Comparison of ENCODE assay signal across 8 cellular contexts in genomic region chr1:248873993-248874671, GRCh38. TPM values are rescaled to one million over a fixed set of nuclear protein-coding genes. Genes with fewer than 3 reads are reported as not detected.
A peak's percentile ranks its signal among the peaks of the same experiment; 100 is the strongest.
DNase-seq lines count a peak whose midpoint lies in the region; ATAC-seq and TF ChIP-seq lines count a peak whose summit lies in the region.

No MANE protein-coding gene starts in this region.

- no peaks in the 10 kb centered on the region for H3K27me3 ChIP-seq in lung (ENCODE audit: control insufficient read depth, insufficient read depth)

- H3K4me1 ChIP-seq in lung (ENCODE audit: control insufficient read depth in 2 of 2, insufficient read depth in 2 of 2, low read length in 2 of 2): peaks cover 0 to 3% of the 10 kb centered on the region in 2 donors

- no peaks in the 10 kb centered on the region for H3K36me3 ChIP-seq in lung (ENCODE audit: control insufficient read depth in 2 of 2, insufficient read depth in 2 of 2, low read length in 2 of 2)

- DNase-seq in ACHN (peak; percentile 91), NCI-H526 (lab: John Stamatoyannopoulos, UW) (peak; percentile 89 to 91), dermis microvascular lymphatic vessel endothelial cell (ENCODE audit: low read depth in 2 of 2) (peak; percentile 89 to 90), lung (ENCODE audit: low spot score) (peak; percentile 81)
- peak; percentile 81 for DNase-seq in activated CD4-positive, alpha-beta T cell treated with anti-CD3 and anti-CD28 coated beads, Interleukin-2, amount 50 U/mL, for 1 hour
- peak; percentile 67 to 85 for DNase-seq in stimulated activated CD4-positive, alpha-beta T cell treated with anti-CD3 and anti-CD28 coated beads, Interleukin-4, amount 100 ng/mL, for 48 hours (ENCODE audit: low read depth in 2 of 2)

- H3K4me3 ChIP-seq in lung: peak overlapping the region; percentile 49

- peak; percentile 75 for ATAC-seq in GM19324 (IDR thresholded peaks at IDR 0.05; ENCODE audit: low FRiP score, unreplicated experiment)
- ATAC-seq in HG03442 (IDR thresholded peaks at IDR 0.05; ENCODE audit: unreplicated experiment): peak; percentile 56
- peak; percentile 80 for ATAC-seq in lung (ENCODE audit: insufficient read depth, low FRiP score)

- H3K9me3 ChIP-seq in lung (ENCODE audit: control insufficient read depth in 2 of 2, insufficient read depth in 1 of 2, low read length in 1 of 2): no peaks in the 10 kb centered on the region

- in situ Hi-C loops in ACHN (cut with HindIII; ENCODE audit: low pct_ligation_motif_present, low pct_unique_long_range_greater_than_20kb, low sequenced_read_pairs): no loop called here

- WGBS in lung, 2 donors: 9% methylated on average over 24 of the region's 24 CpGs

- peak overlapping the region; percentile 93 to 98 for H3K27ac ChIP-seq in lung (ENCODE audit: low read depth in 1 of 2, low read length in 1 of 2)

- no peak for TF ChIP-seq CTCF in lung (IDR thresholded peaks at IDR 0.05; ENCODE audit: control extremely low read depth, extremely low read depth)

RNA-seq across cellular contexts. Expression of gene ZNF692, which starts 15.2 kb away (rescaled TPM):
- total RNA-seq in dermis microvascular lymphatic vessel endothelial cell: 5.0 and 6.6 TPM in 2 replicates
- total RNA-seq in lung: 10 to 100 TPM; 26.1 to 35.3 TPM
- 10 to 100 TPM; 37.4 to 58.5 TPM for polyA plus RNA-seq in lung

RNA-seq across cellular contexts. Expression of gene PGBD2, which starts 31.9 kb away (rescaled TPM):
- total RNA-seq in dermis microvascular lymphatic vessel endothelial cell (5.9 and 7.5 TPM in 2 replicates), lung (10 to 100 TPM in 1 of 2 donors, 1 to 10 TPM in 1; 5.8 to 12.5 TPM)
- 1 to 10 TPM; 3.5 to 4.2 TPM for polyA plus RNA-seq in lung

RNA-seq across cellular contexts. Expression of gene ZNF672, which starts 36.1 kb away (rescaled TPM):
- 15.9 and 22.9 TPM in 2 replicates for total RNA-seq in dermis microvascular lymphatic vessel endothelial cell
- 10 to 100 TPM; 31.1 to 41.3 TPM for total RNA-seq in lung
- polyA plus RNA-seq in lung: 10 to 100 TPM; 17.1 to 31.5 TPM

RNA-seq across cellular contexts. Expression of gene SH3BP5L, which starts 48.4 kb away (rescaled TPM):
- total RNA-seq in dermis microvascular lymphatic vessel endothelial cell: 17.6 and 24.8 TPM in 2 replicates
- total RNA-seq in lung: 10 to 100 TPM; 17.6 to 25.5 TPM
- polyA plus RNA-seq in lung: 10 to 100 TPM; 16.4 to 17.4 TPM

Comparison
In these comparisons a context has a peak if more than half of its experiments do, and no peak if none do; other contexts are left out.
1. Peak in every context shown above with its lines: DNase-seq, ATAC-seq, H3K4me3 ChIP-seq and H3K27ac ChIP-seq.